19 cellular contexts compared by ENCODE assay signal in the genomic region with DNA sequence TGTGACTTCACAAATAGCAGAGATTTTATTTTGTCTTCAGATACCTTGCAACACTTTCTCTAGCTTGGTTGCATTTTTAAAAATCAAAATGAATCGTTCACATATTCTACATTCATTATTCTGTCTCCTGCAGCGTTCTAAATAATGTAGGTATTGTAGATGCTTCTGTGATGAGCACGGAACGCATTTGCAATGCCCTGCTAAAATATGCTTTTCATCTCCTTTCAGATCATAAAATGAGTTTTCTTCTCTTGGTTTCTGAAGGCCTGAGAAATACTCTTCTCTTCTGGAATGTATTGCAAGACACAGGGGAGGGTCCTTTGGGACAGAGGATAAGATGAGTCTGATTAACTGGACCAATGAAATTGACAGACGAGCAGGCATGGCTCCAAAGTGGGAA.
A peak's percentile ranks its signal among the peaks of the same experiment; 100 is the strongest.
DNase-seq lines count a peak whose midpoint lies in the region; FAIRE-seq and TF ChIP-seq lines count a peak whose summit lies in the region.
"Had no signal": no experiment of that assay in that cellular context is flagged by ENCODE, and none has a peak within 500 bp of the region (broad histone marks: within the 10 kb centered on the region; RNA-seq: fewer than 3 reads in every experiment).

No MANE protein-coding gene starts in this region.

- no peak overlapping the region for H4K12ac ChIP-seq in trophoblast cell (ENCODE audit: low read depth, low read length)

- no peak for TF ChIP-seq CTCF in brain (conservative IDR thresholded peaks at IDR 0.05)
- TF ChIP-seq CTCF in HFFc6 (IDR thresholded peaks at IDR 0.05): no peak

- H3K27ac Mint-ChIP-seq in brain (peak overlapping the region in 4 of 5 experiments; percentile 17 to 97 (median 48)), HFFc6 (no peak overlapping the region)
- H3K27ac Mint-ChIP-seq: B cell; CD4-positive, alpha-beta T cell; CD8-positive, alpha-beta T cell had no signal

- H2BK5ac ChIP-seq in trophoblast cell (ENCODE audit: low read depth, low read length, poor library complexity): no peak overlapping the region

- H3K9ac ChIP-seq in trophoblast cell (ENCODE audit: low read length): no peak overlapping the region
- H3K9ac ChIP-seq: BLaER1 treated with 17β-estradiol and CSF1 and Interleukin-3, amounts not matched to agents 10 nM and 100 nM had no signal

- H3K9me3 ChIP-seq in trophoblast cell (ENCODE audit: insufficient read depth, low read depth, low read length): peaks cover 7% of the 10 kb centered on the region

- H3K27me3 Mint-ChIP-seq in brain: peaks cover 15% of the 10 kb centered on the region
- H3K27me3 Mint-ChIP-seq in HFFc6 (ENCODE audit: insufficient read depth): peaks cover 8% of the 10 kb centered on the region; the same call in 1 of the 2 replicates

- no peak overlapping the region for H2BK12ac ChIP-seq in trophoblast cell (ENCODE audit: low read length)

- H3K9me3 Mint-ChIP-seq in brain (peaks cover 8 to 27% (median 22%) of the 10 kb centered on the region in 5 experiments), HFFc6 (peaks cover 20% of the 10 kb centered on the region)
- H3K9me3 Mint-ChIP-seq: CD8-positive, alpha-beta T cell had no signal

- H3K27me3 ChIP-seq in trophoblast cell (ENCODE audit: insufficient read depth, low read length): no peaks in the 10 kb centered on the region
- H3K27me3 ChIP-seq: BLaER1 treated with 17β-estradiol and CSF1 and Interleukin-3, amounts not matched to agents 10 nM and 100 nM had no signal

- no peaks in the 10 kb centered on the region for H3K79me2 ChIP-seq in trophoblast cell (ENCODE audit: control insufficient read depth, insufficient read depth, low read length, poor library complexity)

- H3K79me1 ChIP-seq in trophoblast cell (ENCODE audit: low read length): no peaks in the 10 kb centered on the region

- H4K8ac ChIP-seq in trophoblast cell (ENCODE audit: low read depth, low read length): no peak overlapping the region

- H3K36me3 Mint-ChIP-seq in brain: no peaks in the 10 kb centered on the region
- no peaks in the 10 kb centered on the region for H3K36me3 Mint-ChIP-seq in HFFc6 (ENCODE audit: low read depth)
- H3K36me3 Mint-ChIP-seq: CD8-positive, alpha-beta T cell had no signal

- H4K91ac ChIP-seq in trophoblast cell (ENCODE audit: low read depth, low read length): no peak overlapping the region

- peaks cover 28% of the 10 kb centered on the region for H3K4me1 Mint-ChIP-seq in brain
- no peaks in the 10 kb centered on the region for H3K4me1 Mint-ChIP-seq in HFFc6 (ENCODE audit: low read depth)
- H3K4me1 Mint-ChIP-seq: B cell had no signal

- no peak overlapping the region for H3K4me3 ChIP-seq in trophoblast cell (ENCODE audit: low read depth, low read length)
- H3K4me3 ChIP-seq: A549; BLaER1 treated with 17β-estradiol and CSF1 and Interleukin-3, amounts not matched to agents 10 nM and 100 nM had no signal

- H3K36me3 ChIP-seq in trophoblast cell (ENCODE audit: control insufficient read depth in 1 of 2, insufficient read depth in 2 of 2, low read length in 2 of 2): no peaks in the 10 kb centered on the region
- H3K36me3 ChIP-seq: BLaER1 treated with 17β-estradiol and CSF1 and Interleukin-3, amounts not matched to agents 10 nM and 100 nM had no signal

- peak; percentile 62 for FAIRE-seq in HTR-8/SVneo (lab: Jason Lieb, UNC)
- FAIRE-seq: A549, D721Med, G401.6, GM19239 had no signal

- H3K4me1 ChIP-seq in trophoblast cell (ENCODE audit: control insufficient read depth in 1 of 2, insufficient read depth in 2 of 2, low read length in 2 of 2): no peaks in the 10 kb centered on the region
- H3K4me1 ChIP-seq: A549 had no signal

- DNase-seq in HTR-8/SVneo (ENCODE audit: insufficient read length, low spot score) (no peak), trophoblast cell (peak; percentile 68 to 90), HFFc6 (no peak), NCI-H226 (no peak)
- DNase-seq: AML-193; Calu3; CD4-positive, alpha-beta T cell; CD8-positive, alpha-beta T cell; DMS79 treated with DMSO at 0.1 percent for 48 hours; GF-D8 had no signal

- no peak overlapping the region for H2AFZ ChIP-seq in trophoblast cell (ENCODE audit: insufficient read depth, low read length, poor library complexity)

- no peak overlapping the region for H2AK5ac ChIP-seq in trophoblast cell (ENCODE audit: low read length)

- WGBS in trophoblast cell (ENCODE audit: extremely low coverage, insufficient coverage, insufficient read length): no CpG with 5 or more reads among the region's 5 CpGs

- H3K18ac ChIP-seq in trophoblast cell (ENCODE audit: low read length): no peak overlapping the region

- no peak overlapping the region for H3K4ac ChIP-seq in trophoblast cell (ENCODE audit: low read depth, low read length)

- H3K4me3 Mint-ChIP-seq in brain (peak overlapping the region in 2 of 5 experiments; percentile 63 to 66), HFFc6 (no peak overlapping the region)
- H3K4me3 Mint-ChIP-seq: B cell; CD4-positive, alpha-beta T cell; CD8-positive, alpha-beta T cell had no signal

- no peak overlapping the region for H3K23ac ChIP-seq in trophoblast cell (ENCODE audit: low read length)

- no peak overlapping the region for H3K27ac ChIP-seq in trophoblast cell (ENCODE audit: low read depth, low read length)
- H3K27ac ChIP-seq: 22Rv1; A549; BLaER1 treated with 17β-estradiol and CSF1 and Interleukin-3, amounts not matched to agents 10 nM and 100 nM; C4-2B had no signal

- no peak overlapping the region for H3K4me2 ChIP-seq in trophoblast cell (ENCODE audit: low read length)
- H3K4me2 ChIP-seq: A549; BLaER1 treated with 17β-estradiol and CSF1 and Interleukin-3, amounts not matched to agents 10 nM and 100 nM had no signal

- H3K14ac ChIP-seq in trophoblast cell (ENCODE audit: low read length): no peak overlapping the region

- H2BK120ac ChIP-seq in trophoblast cell (ENCODE audit: insufficient read depth, low read length, poor library complexity): no peak overlapping the region

Comparison
In these comparisons a context has a peak if more than half of its experiments do, and no peak if none do; other contexts are left out.
1. DNase-seq: peak in trophoblast cell (2 of 2); none in HTR-8/SVneo (single experiment), HFFc6 (single experiment) and NCI-H226 (single experiment).